ENCODE assay signal across 9 cellular contexts in genomic region chr3:188584162-188584529, GRCh38.
DNase-seq lines count a peak whose midpoint lies in the region; TF ChIP-seq lines count a peak whose summit lies in the region.
"Had no signal": no experiment of that assay in that cellular context is flagged by ENCODE, and none has a peak within 500 bp of the region (broad histone marks: within the 10 kb centered on the region; RNA-seq: fewer than 3 reads in every experiment).

No MANE protein-coding gene starts in this region.

- no peaks in the 10 kb centered on the region for H3K36me3 ChIP-seq in GM23248 (ENCODE audit: low read depth)

- no peak for TF ChIP-seq POLR2A in lower leg skin (IDR thresholded peaks at IDR 0.05)

- intact Hi-C loops in lower leg skin (cut with DNase I; ENCODE audit: low total_unique reads): no loop called here

- H3K4me1 ChIP-seq in GM23248 (ENCODE audit: insufficient read depth): peaks cover 28% of the 10 kb centered on the region

- H2AFZ ChIP-seq in GM23248: no peak overlapping the region

- H3K4me3 ChIP-seq in GM23248: peak overlapping the region; percentile 54
- H3K4me3 ChIP-seq in skeletal muscle cell (ENCODE audit: low read depth, low read length): no peak overlapping the region
- H3K4me3 ChIP-seq in lower leg skin (ENCODE audit: low read depth, poor library complexity, severe bottlenecking): no peak overlapping the region

- H3K27ac ChIP-seq in GM23248: peak overlapping the region; percentile 46
- H3K27ac ChIP-seq: HL-60 had no signal

- no peaks in the 10 kb centered on the region for H3K27me3 ChIP-seq in GM23248 (replicated peaks; ENCODE audit: insufficient read depth)

- H3F3A ChIP-seq in GM23248 (ENCODE audit: insufficient read depth): peaks cover 16% of the 10 kb centered on the region; the same call in 1 of the 2 replicates

- WGBS in GM23248 (ENCODE audit: low coverage in 1 of 2, low lambda C conversion rate in 2 of 2, missing lambda C conversion rate in 2 of 2), 2 experiments: 2 to 3% methylated on average over 4 of the region's 4 CpGs
- WGBS in lower leg skin, 2 donors: 45 to 46% methylated on average over 4 of the region's 4 CpGs

- no peaks in the 10 kb centered on the region for H3K9me3 ChIP-seq in GM23248 (ENCODE audit: low read depth)

- peak overlapping the region; percentile 24; the same call in 1 of the 2 replicates for H3K9ac ChIP-seq in GM23248

- peak overlapping the region; percentile 72 for H3K4me2 ChIP-seq in GM23248 (ENCODE audit: unreplicated experiment)

- no peaks in the 10 kb centered on the region for H4K20me1 ChIP-seq in GM23248 (ENCODE audit: insufficient read depth)

- DNase-seq in GM23248: peak; percentile 87
- DNase-seq in RPMI7951 (ENCODE audit: low read depth): peak; percentile 75
- DNase-seq in fibroblast of peridontal ligament (ENCODE audit: extremely low read depth): peak; percentile 53
- DNase-seq in skeletal muscle cell (ENCODE audit: low read depth): peak; percentile 49
- DNase-seq in NCI-H2029 (lab: John Stamatoyannopoulos, UW): no peak
- no peak for DNase-seq in lower leg skin (ENCODE audit: low spot score in 2 of 2)
- no peak for DNase-seq in GM10266 (ENCODE audit: extremely low spot score)
- no peak for DNase-seq in NCI-H2196 (lab: John Stamatoyannopoulos, UW; ENCODE audit: unreplicated experiment)

- in situ Hi-C loops in GM23248 (cut with MboI): no loop called here

- no peaks in the 10 kb centered on the region for H3K9me2 ChIP-seq in GM23248 (ENCODE audit: insufficient read depth)

- TF ChIP-seq CTCF in lower leg skin (IDR thresholded peaks at IDR 0.05) (no peak), GM10266 (IDR thresholded peaks at IDR 0.05; ENCODE audit: control insufficient read depth, insufficient read depth, low read depth, missing control alignments) (no peak)

- H3K79me2 ChIP-seq in GM23248 (ENCODE audit: insufficient read depth): 0 out of 2 replicates have a peak, but pooled peaks cover 5% of the 10 kb centered on the region

Comparison
In these comparisons a context has a peak if more than half of its experiments do, and no peak if none do; other contexts are left out.
1. DNase-seq: peak in GM23248 (single experiment), RPMI7951 (single experiment), fibroblast of peridontal ligament (single experiment) and skeletal muscle cell (single experiment); none in NCI-H2029 (single experiment), lower leg skin (0 of 2), GM10266 (single experiment) and NCI-H2196 (single experiment).